In the genomic region with DNA sequence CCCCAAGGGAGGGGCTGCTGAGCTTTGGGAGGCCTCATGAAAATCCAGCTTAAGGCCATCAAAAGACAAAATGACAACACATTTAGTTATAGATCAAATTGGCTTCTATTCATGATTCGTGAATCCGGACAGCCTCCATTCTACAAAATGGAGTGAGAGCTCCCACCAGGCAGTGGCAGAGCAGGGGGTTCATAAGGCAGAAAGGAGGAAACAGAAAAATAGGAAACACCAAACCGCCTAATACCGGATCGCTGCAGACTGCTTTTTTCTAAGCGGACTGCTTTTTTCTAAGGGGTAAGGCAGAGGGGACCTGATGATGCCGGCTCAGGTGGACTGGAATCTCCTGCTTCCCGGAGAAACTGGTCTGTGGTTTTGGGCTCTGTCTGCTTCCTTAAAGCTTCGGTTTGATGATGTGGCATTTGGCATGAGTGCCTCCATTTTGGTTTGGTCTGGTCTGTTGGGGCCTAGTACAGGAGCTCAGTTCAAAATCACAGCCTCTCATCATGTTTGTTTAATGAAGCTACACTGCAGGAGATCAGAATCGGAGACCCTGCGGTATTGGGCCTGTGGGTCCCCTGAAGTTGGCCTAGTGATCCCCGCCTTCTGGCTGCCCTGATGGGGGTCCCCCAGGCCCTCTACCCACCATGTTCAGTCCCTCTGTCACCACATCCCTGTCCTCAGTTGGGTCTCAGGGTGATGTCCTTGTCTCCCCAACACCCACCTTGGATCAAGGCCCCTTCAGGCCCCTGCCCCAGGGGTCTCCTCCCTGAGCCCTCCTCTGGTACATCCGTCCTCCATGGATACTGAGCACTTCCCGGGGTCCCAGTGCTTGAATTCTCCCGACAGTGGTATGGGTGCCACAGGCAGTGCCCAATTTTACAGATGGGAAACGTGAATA, we compare ENCODE assay signal across 10 cellular contexts. TPM values are rescaled to one million over a fixed set of nuclear protein-coding genes. Genes with fewer than 3 reads are reported as not detected.
DNase-seq lines count a peak whose midpoint lies in the region; ATAC-seq and TF ChIP-seq lines count a peak whose summit lies in the region.
"Had no signal": no experiment of that assay in that cellular context is flagged by ENCODE, and none has a peak within 500 bp of the region (broad histone marks: within the 10 kb centered on the region; RNA-seq: fewer than 3 reads in every experiment).

No MANE protein-coding gene starts in this region.

- H3K4me1 Mint-ChIP-seq in CD14-positive monocyte = peaks cover 69% of the 10 kb centered on the region
- peaks cover 6% of the 10 kb centered on the region for H3K4me1 Mint-ChIP-seq in activated T-helper 2 cell treated with anti-CD3 and anti-CD28 coated beads, Interferon-gamma antibody, Interleukin-2, Interleukin-4, amounts not matched to agents 10 μg/mL and 5 μg/mL and 100 μg/mL, durations not matched to agents 14 hours and 24 hours and 36 hours (ENCODE audit: low read depth)

- peak overlapping the region; percentile 83 to 92 for H3K4me3 Mint-ChIP-seq in CD14-positive monocyte
- no peak overlapping the region for H3K4me3 Mint-ChIP-seq in activated T-helper 2 cell treated with anti-CD3 and anti-CD28 coated beads, Interferon-gamma antibody, Interleukin-2, Interleukin-4, amounts not matched to agents 10 μg/mL and 5 μg/mL and 100 μg/mL, durations not matched to agents 14 hours and 24 hours and 36 hours (ENCODE audit: low read depth)
- H3K4me3 Mint-ChIP-seq: activated T-helper 1 cell treated with anti-CD3 and anti-CD28 coated beads, Interleukin-12 subunit alpha, Interleukin-12 subunit beta, Interleukin-2, Interleukin-4 antibody, amounts not matched to agents 30 ng/mL and 10 ng/mL and 1 ng/mL, durations not matched to agents 14 hours and 24 hours and 36 hours had no signal

- peak overlapping the region; percentile 94 for H3K27ac ChIP-seq in RWPE2 (ENCODE audit: poor library complexity, severe bottlenecking)
- H3K27ac ChIP-seq in gastrocnemius medialis = peak overlapping the region; percentile 73 to 79 (median 76)

- H3K4me1 ChIP-seq in RWPE2 (ENCODE audit: insufficient read depth, poor library complexity, severe bottlenecking) = peaks cover 51% of the 10 kb centered on the region
- H3K4me1 ChIP-seq in gastrocnemius medialis = peaks cover 7 to 18% of the 10 kb centered on the region in 2 donors

- no peaks in the 10 kb centered on the region for H3K9me3 Mint-ChIP-seq in CD14-positive monocyte
- no peaks in the 10 kb centered on the region for H3K9me3 Mint-ChIP-seq in activated T-helper 2 cell treated with anti-CD3 and anti-CD28 coated beads, Interferon-gamma antibody, Interleukin-2, Interleukin-4, amounts not matched to agents 10 μg/mL and 5 μg/mL and 100 μg/mL, durations not matched to agents 14 hours and 24 hours and 36 hours
- H3K9me3 Mint-ChIP-seq: activated T-helper 1 cell treated with anti-CD3 and anti-CD28 coated beads, Interleukin-12 subunit alpha, Interleukin-12 subunit beta, Interleukin-2, Interleukin-4 antibody, amounts not matched to agents 30 ng/mL and 10 ng/mL and 1 ng/mL, durations not matched to agents 14 hours and 24 hours and 36 hours had no signal

- no peaks in the 10 kb centered on the region for H3K27me3 ChIP-seq in RWPE2 (ENCODE audit: insufficient read depth, poor library complexity, severe bottlenecking)
- no peaks in the 10 kb centered on the region for H3K27me3 ChIP-seq in gastrocnemius medialis

- CTCF ChIA-PET in HEK293T (lab: Yijun Ruan, JAX) = interaction anchor here (0.6 kb wide), 1 partner anchor 8 kb away, joined by 3 read pairs; no protein-coding TSS in a partner anchor

- TF ChIP-seq POLR2A in gastrocnemius medialis (IDR thresholded peaks at IDR 0.05) = no peak

- H3K27ac Mint-ChIP-seq in CD14-positive monocyte = peak overlapping the region; percentile 91 to 97 (median 95)
- no peak overlapping the region for H3K27ac Mint-ChIP-seq in activated T-helper 2 cell treated with anti-CD3 and anti-CD28 coated beads, Interferon-gamma antibody, Interleukin-2, Interleukin-4, amounts not matched to agents 10 μg/mL and 5 μg/mL and 100 μg/mL, durations not matched to agents 14 hours and 24 hours and 36 hours
- H3K27ac Mint-ChIP-seq: activated T-helper 1 cell treated with anti-CD3 and anti-CD28 coated beads, Interleukin-12 subunit alpha, Interleukin-12 subunit beta, Interleukin-2, Interleukin-4 antibody, amounts not matched to agents 30 ng/mL and 10 ng/mL and 1 ng/mL, durations not matched to agents 14 hours and 24 hours and 36 hours had no signal

- TF ChIP-seq CTCF in CD14-positive monocyte (IDR thresholded peaks at IDR 0.05) (no peak), RWPE2 (IDR thresholded peaks at IDR 0.05; ENCODE audit: poor library complexity, severe bottlenecking) (no peak), fibroblast of the aortic adventitia (IDR thresholded peaks at IDR 0.05; ENCODE audit: insufficient read depth, low read length) (no peak), gastrocnemius medialis (IDR thresholded peaks at IDR 0.05 in 4 of 5, conservative IDR thresholded peaks at IDR 0.05 in 1 of 5) (no peak)

- H3K4me3 ChIP-seq in RWPE2 (ENCODE audit: severe bottlenecking) (peak overlapping the region; percentile 30), fibroblast of the aortic adventitia (ENCODE audit: low read depth, low read length) (peak overlapping the region; percentile 65), gastrocnemius medialis (peak overlapping the region in 2 of 4 donors; percentile 36 to 39)

- intact Hi-C loops in CD14-positive monocyte (cut with micrococcal nuclease) = loop anchor here in 1 of 2 donors (2.0 to 5.0 kb wide), 3 partner anchors 26 to 196 kb away; a partner anchor contains a TSS
- intact Hi-C loops in gastrocnemius medialis (cut with DNase I; ENCODE audit: low total_unique reads) = loop anchor here (2.0 kb wide), 1 partner anchor 28 kb away; a partner anchor contains a TSS
- intact Hi-C loops in activated T-helper 2 cell treated with anti-CD3 and anti-CD28 coated beads, Interferon-gamma antibody, Interleukin-2, Interleukin-4, amounts not matched to agents 10 μg/mL and 5 μg/mL and 100 μg/mL, durations not matched to agents 14 hours and 24 hours and 36 hours (cut with micrococcal nuclease) = no loop called here

- H3K27me3 Mint-ChIP-seq in CD14-positive monocyte (ENCODE audit: low read depth in 3 of 3) = peaks cover 0 to 1% (median 0%) of the 10 kb centered on the region in 3 donors
- no peaks in the 10 kb centered on the region for H3K27me3 Mint-ChIP-seq in activated T-helper 2 cell treated with anti-CD3 and anti-CD28 coated beads, Interferon-gamma antibody, Interleukin-2, Interleukin-4, amounts not matched to agents 10 μg/mL and 5 μg/mL and 100 μg/mL, durations not matched to agents 14 hours and 24 hours and 36 hours (ENCODE audit: low read depth)

- in situ Hi-C loops in gastrocnemius medialis (cut with MboI; ENCODE audit: low sequenced_read_pairs in 4 of 4) = no loop called here

- H3K36me3 ChIP-seq in RWPE2 (ENCODE audit: low read depth) (no peaks in the 10 kb centered on the region), gastrocnemius medialis (no peaks in the 10 kb centered on the region)

- ATAC-seq in RWPE2 (ENCODE audit: low read depth) (no peak), gastrocnemius medialis (no peak), HG03139 (IDR thresholded peaks at IDR 0.05; ENCODE audit: unreplicated experiment) (no peak)

- peak; percentile 45 for DNase-seq in CD14-positive monocyte (ENCODE audit: low spot score)
- no peak for DNase-seq in RWPE2 (ENCODE audit: low spot score)
- no peak for DNase-seq in fibroblast of the aortic adventitia (ENCODE audit: low read depth)
- no peak for DNase-seq in gastrocnemius medialis
- DNase-seq in NCI-H69 (lab: John Stamatoyannopoulos, UW) = no peak
- no peak for DNase-seq in HEK293T (ENCODE audit: extremely low spot score)
- DNase-seq in activated T-helper 2 cell treated with anti-CD3 and anti-CD28 coated beads, Interferon-gamma antibody, Interleukin-2, Interleukin-4, amounts not matched to agents 10 μg/mL and 5 μg/mL and 100 μg/mL, durations not matched to agents 14 hours and 24 hours and 36 hours (ENCODE audit: low spot score) = no peak
- DNase-seq: NCI-H1105 had no signal

- H3K9me3 ChIP-seq in RWPE2 (ENCODE audit: severe bottlenecking) = no peaks in the 10 kb centered on the region
- no peaks in the 10 kb centered on the region for H3K9me3 ChIP-seq in gastrocnemius medialis

- peaks cover 19 to 29% of the 10 kb centered on the region in 2 donors for H3K36me3 Mint-ChIP-seq in CD14-positive monocyte
- H3K36me3 Mint-ChIP-seq in activated T-helper 2 cell treated with anti-CD3 and anti-CD28 coated beads, Interferon-gamma antibody, Interleukin-2, Interleukin-4, amounts not matched to agents 10 μg/mL and 5 μg/mL and 100 μg/mL, durations not matched to agents 14 hours and 24 hours and 36 hours (ENCODE audit: low read depth) = no peaks in the 10 kb centered on the region

- POLR2A ChIA-PET in HEK293T (lab: Yijun Ruan, JAX) = interaction anchor here (0.9 to 1.3 kb wide), 2 partner anchors 8 to 12 kb away, joined by 3 to 6 read pairs; no protein-coding TSS in a partner anchor

TF ChIP-seq in HEK293T, 16 proteins besides CTCF, POLR2A, EP300 and RAD21:
- TF ChIP-seq FOXA1 (IDR thresholded peaks at IDR 0.05) = no peak
TF ChIP-seq in HEK293T: peak in this region for 0.

RNA-seq across cellular contexts. Expression of a gene that starts 1.2 kb away (rescaled TPM):
- 10 to 100 TPM; 79.8 to 86.7 TPM for polyA plus RNA-seq in CD14-positive monocyte
- total RNA-seq in fibroblast of the aortic adventitia (ENCODE audit: low replicate concordance) (12.5 and 20.8 TPM in 2 replicates), gastrocnemius medialis (1 to 10 TPM; 2.2 to 5.1 (median 3.6) TPM)
- not detected in 2 replicates for total RNA-seq in activated T-helper 2 cell treated with anti-CD3 and anti-CD28 coated beads, Interferon-gamma antibody, Interleukin-2, Interleukin-4, amounts not matched to agents 10 μg/mL and 5 μg/mL and 100 μg/mL, durations not matched to agents 14 hours and 24 hours and 36 hours
- total RNA-seq: activated T-helper 1 cell treated with anti-CD3 and anti-CD28 coated beads, Interleukin-12 subunit alpha, Interleukin-12 subunit beta, Interleukin-2, Interleukin-4 antibody, amounts not matched to agents 30 ng/mL and 10 ng/mL and 1 ng/mL, durations not matched to agents 14 hours and 24 hours and 36 hours had no signal

RNA-seq across cellular contexts. Expression of a gene that starts 7.4 kb away (rescaled TPM):
- polyA plus RNA-seq in CD14-positive monocyte = 100 to 1,000 TPM; 185 to 220 TPM
- 7.4 and 17.2 TPM in 2 replicates for total RNA-seq in fibroblast of the aortic adventitia (ENCODE audit: low replicate concordance)
- 1 to 10 TPM; 5.4 to 8.8 (median 6.4) TPM for total RNA-seq in gastrocnemius medialis
- 12.3 and 14.1 TPM in 2 replicates for total RNA-seq in activated T-helper 2 cell treated with anti-CD3 and anti-CD28 coated beads, Interferon-gamma antibody, Interleukin-2, Interleukin-4, amounts not matched to agents 10 μg/mL and 5 μg/mL and 100 μg/mL, durations not matched to agents 14 hours and 24 hours and 36 hours

RNA-seq across cellular contexts. Expression of a gene that starts 19.2 kb away (rescaled TPM):
- 100 to 1,000 TPM; 114 to 141 TPM for polyA plus RNA-seq in CD14-positive monocyte
- 56.8 and 66.1 TPM in 2 replicates for total RNA-seq in fibroblast of the aortic adventitia (ENCODE audit: low replicate concordance)
- 100 to 1,000 TPM; 242 to 432 (median 307) TPM for total RNA-seq in gastrocnemius medialis
- total RNA-seq in activated T-helper 2 cell treated with anti-CD3 and anti-CD28 coated beads, Interferon-gamma antibody, Interleukin-2, Interleukin-4, amounts not matched to agents 10 μg/mL and 5 μg/mL and 100 μg/mL, durations not matched to agents 14 hours and 24 hours and 36 hours = 125 and 139 TPM in 2 replicates

RNA-seq across cellular contexts. Expression of a gene that starts 27.5 kb away (rescaled TPM):
- polyA plus RNA-seq in CD14-positive monocyte = 100 to 1,000 TPM; 197 to 225 TPM
- total RNA-seq in fibroblast of the aortic adventitia (ENCODE audit: low replicate concordance) = 75.1 and 76.0 TPM in 2 replicates
- total RNA-seq in gastrocnemius medialis = 10 to 100 TPM; 13.4 to 24.5 (median 14.1) TPM
- 148 and 154 TPM in 2 replicates for total RNA-seq in activated T-helper 2 cell treated with anti-CD3 and anti-CD28 coated beads, Interferon-gamma antibody, Interleukin-2, Interleukin-4, amounts not matched to agents 10 μg/mL and 5 μg/mL and 100 μg/mL, durations not matched to agents 14 hours and 24 hours and 36 hours
